ENCODE assay signal across 25 cellular contexts in the genomic region with DNA sequence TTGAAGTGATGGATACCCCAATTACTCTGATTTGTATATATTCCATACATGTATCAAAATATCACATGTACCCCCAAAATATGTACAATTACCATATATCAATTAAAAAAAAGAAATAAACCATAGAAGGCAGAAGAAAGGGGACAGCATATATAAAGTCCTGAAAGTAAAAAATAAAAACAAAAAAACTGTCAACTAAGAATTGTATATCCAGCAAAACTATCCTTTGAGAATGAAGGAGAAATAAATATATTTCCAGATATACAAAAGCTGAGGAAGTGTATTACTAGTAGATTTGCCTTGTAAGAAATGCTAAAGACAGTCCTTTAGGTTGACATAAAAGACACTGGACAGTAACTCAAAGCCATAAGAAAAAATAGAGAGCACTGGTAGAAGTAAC. TPM values are rescaled to one million over a fixed set of nuclear protein-coding genes. Genes with fewer than 3 reads are reported as not detected.
"Had no signal": no experiment of that assay in that cellular context is flagged by ENCODE, and none has a peak within 500 bp of the region (broad histone marks: within the 10 kb centered on the region; RNA-seq: fewer than 3 reads in every experiment).

No MANE protein-coding gene starts in this region.

- H3K36me3 ChIP-seq: gastrocnemius medialis, neutrophil, thoracic aorta, tibial nerve, upper lobe of left lung had no signal

- H3K27me3 ChIP-seq: gastrocnemius medialis, neutrophil, tibial nerve, upper lobe of left lung had no signal

- H3K4me1 Mint-ChIP-seq: mesothelial cell of epicardium had no signal

- H3K27ac ChIP-seq: gastrocnemius medialis, neutrophil, parathyroid adenoma, thoracic aorta, tibial nerve, upper lobe of left lung had no signal

- H3K9me3 ChIP-seq: gastrocnemius medialis had no signal

- H3K4me1 ChIP-seq: gastrocnemius medialis, parathyroid adenoma, upper lobe of left lung had no signal

- H3K4me3 ChIP-seq: gastrocnemius medialis, lung, mucosa of descending colon, smooth muscle cell, thoracic aorta, tibial nerve, upper lobe of left lung had no signal

- ATAC-seq: effector memory CD8-positive, alpha-beta T cell; gastrocnemius medialis; mucosa of descending colon; sciatic nerve; stimulated activated effector memory CD8-positive, alpha-beta T cell treated with anti-CD3 and anti-CD28 coated beads, Interleukin-12 subunit alpha, Interleukin-12 subunit beta, amount 100 ng/mL, for 72 hours had no signal

- H3K27ac Mint-ChIP-seq: memory B cell; mesothelial cell of epicardium; progenitor cell of endocrine pancreas; stimulated activated effector memory CD8-positive, alpha-beta T cell treated with anti-CD3 and anti-CD28 coated beads, Interleukin-12 subunit alpha, Interleukin-12 subunit beta, amount 100 ng/mL, for 72 hours; stimulated activated naive CD8-positive, alpha-beta T cell treated with anti-CD3 and anti-CD28 coated beads, Interleukin-15, Interleukin-2, amounts not matched to agents 100 ng/mL and 50 ng/mL, for 24 hours had no signal

- DNase-seq: cerebellar nuclear complex; cortex of kidney; effector memory CD8-positive, alpha-beta T cell; foreskin fibroblast; gastrocnemius medialis; head of caudate nucleus; mucosa of descending colon; naive B cell; stimulated activated CD4-positive, alpha-beta T cell treated with anti-CD3 and anti-CD28 coated beads, Interleukin-12 subunit alpha, Interleukin-12 subunit beta, amount 100 ng/mL, for 4 hours; stimulated activated CD4-positive, alpha-beta T cell treated with anti-CD3 and anti-CD28 coated beads, Interleukin-2, amount 100 ng/mL, for 24 hours; stimulated activated CD4-positive, alpha-beta T cell treated with anti-CD3 and anti-CD28 coated beads, Interleukin-4, amount 100 ng/mL, for 24 hours; upper lobe of left lung had no signal

- H3K27me3 Mint-ChIP-seq: effector memory CD8-positive, alpha-beta T cell; memory B cell; naive B cell; stimulated activated naive CD8-positive, alpha-beta T cell treated with anti-CD3 and anti-CD28 coated beads, Interleukin-15, Interleukin-2, amounts not matched to agents 100 ng/mL and 50 ng/mL, for 24 hours had no signal

- H3K4me3 Mint-ChIP-seq: memory B cell; mesothelial cell of epicardium; stimulated activated effector memory CD8-positive, alpha-beta T cell treated with anti-CD3 and anti-CD28 coated beads, Interleukin-12 subunit alpha, Interleukin-12 subunit beta, amount 100 ng/mL, for 72 hours; stimulated activated naive CD8-positive, alpha-beta T cell treated with anti-CD3 and anti-CD28 coated beads, Interleukin-15, Interleukin-2, amounts not matched to agents 100 ng/mL and 50 ng/mL, for 24 hours had no signal

RNA-seq across cellular contexts. Expression of a gene that starts 9.3 kb away (rescaled TPM):
- total RNA-seq: glomerular endothelial cell had no signal
